Comparison of ENCODE assay signal across 8 cellular contexts in genomic region chr16:56181401-56181800, GRCh38. TPM values are rescaled to one million over a fixed set of nuclear protein-coding genes. Genes with fewer than 3 reads are reported as not detected.
"Had no signal": no experiment of that assay in that cellular context is flagged by ENCODE, and none has a peak within 500 bp of the region (broad histone marks: within the 10 kb centered on the region; RNA-seq: fewer than 3 reads in every experiment).

No MANE protein-coding gene starts in this region.

- H3K4me1 Mint-ChIP-seq: IgD-negative memory B cell had no signal

- H3K27ac Mint-ChIP-seq: IgD-negative memory B cell had no signal

- H3K4me2 ChIP-seq: KMS-11 had no signal

- H3K9ac ChIP-seq: KMS-11 had no signal

- H3K4me3 Mint-ChIP-seq: IgD-negative memory B cell had no signal

- ATAC-seq: HepG2 had no signal

- FAIRE-seq: HepG2, HTR-8/SVneo had no signal

- H3K27ac ChIP-seq: HL-60, KMS-11 had no signal

- DNase-seq: IMR-90, KBM-7, KG1 had no signal

RNA-seq across cellular contexts. Expression of gene GNAO1, which starts 9.9 kb away (rescaled TPM):
- total RNA-seq: HepG2 had no signal
- polyA plus RNA-seq: HepG2 had no signal
